In genomic region chr1:113129529-113130185, GRCh38 we compare ENCODE assay signal across 18 cellular contexts.
"Had no signal": no experiment of that assay in that cellular context is flagged by ENCODE, and none has a peak within 500 bp of the region (broad histone marks: within the 10 kb centered on the region; RNA-seq: fewer than 3 reads in every experiment).

No MANE protein-coding gene starts in this region.

- H3K9me3 ChIP-seq: gastroesophageal sphincter, right lobe of liver, upper lobe of right lung had no signal

- FAIRE-seq: colon, endothelial cell of umbilical vein had no signal

- ATAC-seq: gastroesophageal sphincter, right lobe of liver, T-cell, upper lobe of right lung had no signal

- DNase-seq: activated CD4-positive, alpha-beta T cell treated with anti-CD3 and anti-CD28 coated beads, Interleukin-2, amount 10 ng/mL, durations not matched to agents 7 days and 5 days; activated gamma-delta T cell treated with Interleukin-2 at 50 U/mL for 16 hours; activated naive CD8-positive, alpha-beta T cell treated with anti-CD3 and anti-CD28 coated beads, Interleukin-2, amount 10 ng/mL, durations not matched to agents 7 days and 5 days; activated T-cell treated with anti-CD3 and anti-CD28 coated beads, Interleukin-2, amount 50 U/mL, for 48 hours; aorta; kidney glomerular epithelial cell; naive B cell; right lobe of liver; stimulated activated CD4-positive, alpha-beta T cell treated with anti-CD3 and anti-CD28 coated beads, Interleukin-1b, Interleukin-23, amount 100 ng/mL, for 48 hours; stimulated activated naive CD4-positive, alpha-beta T cell; T-cell; upper lobe of right lung had no signal

- H3K27me3 ChIP-seq: gastroesophageal sphincter, hepatocyte, right lobe of liver, upper lobe of right lung had no signal

- H3K4me3 Mint-ChIP-seq: activated CD4-positive, alpha-beta T cell treated with anti-CD3 and anti-CD28 coated beads, Interleukin-2, amount 10 ng/mL, durations not matched to agents 7 days and 5 days; activated naive CD8-positive, alpha-beta T cell treated with anti-CD3 and anti-CD28 coated beads, Interleukin-2, amount 10 ng/mL, durations not matched to agents 7 days and 5 days; naive B cell; T-cell had no signal

- H3K27ac Mint-ChIP-seq: activated CD4-positive, alpha-beta T cell treated with anti-CD3 and anti-CD28 coated beads, Interleukin-2, amount 10 ng/mL, durations not matched to agents 7 days and 5 days; activated naive CD8-positive, alpha-beta T cell treated with anti-CD3 and anti-CD28 coated beads, Interleukin-2, amount 10 ng/mL, durations not matched to agents 7 days and 5 days; T-cell had no signal

- H3K4me1 ChIP-seq: upper lobe of right lung had no signal

- H3K27ac ChIP-seq: gastroesophageal sphincter, hepatocyte, right lobe of liver, SK-N-MC, upper lobe of right lung had no signal

- H3K4me3 ChIP-seq: gastroesophageal sphincter, hepatocyte, lung, right lobe of liver, SK-N-MC, upper lobe of right lung had no signal

- H3K27me3 Mint-ChIP-seq: activated CD4-positive, alpha-beta T cell treated with anti-CD3 and anti-CD28 coated beads, Interleukin-2, amount 10 ng/mL, durations not matched to agents 7 days and 5 days; activated naive CD8-positive, alpha-beta T cell treated with anti-CD3 and anti-CD28 coated beads, Interleukin-2, amount 10 ng/mL, durations not matched to agents 7 days and 5 days; naive B cell; T-cell had no signal

- H3K4me2 ChIP-seq: hepatocyte had no signal

- H3K79me2 ChIP-seq: hepatocyte had no signal

- H3K9me3 Mint-ChIP-seq: activated CD4-positive, alpha-beta T cell treated with anti-CD3 and anti-CD28 coated beads, Interleukin-2, amount 10 ng/mL, durations not matched to agents 7 days and 5 days; activated naive CD8-positive, alpha-beta T cell treated with anti-CD3 and anti-CD28 coated beads, Interleukin-2, amount 10 ng/mL, durations not matched to agents 7 days and 5 days; naive B cell; T-cell had no signal

- H2AFZ ChIP-seq: hepatocyte had no signal
